1 cellular context compared by ENCODE assay signal in the genomic region with DNA sequence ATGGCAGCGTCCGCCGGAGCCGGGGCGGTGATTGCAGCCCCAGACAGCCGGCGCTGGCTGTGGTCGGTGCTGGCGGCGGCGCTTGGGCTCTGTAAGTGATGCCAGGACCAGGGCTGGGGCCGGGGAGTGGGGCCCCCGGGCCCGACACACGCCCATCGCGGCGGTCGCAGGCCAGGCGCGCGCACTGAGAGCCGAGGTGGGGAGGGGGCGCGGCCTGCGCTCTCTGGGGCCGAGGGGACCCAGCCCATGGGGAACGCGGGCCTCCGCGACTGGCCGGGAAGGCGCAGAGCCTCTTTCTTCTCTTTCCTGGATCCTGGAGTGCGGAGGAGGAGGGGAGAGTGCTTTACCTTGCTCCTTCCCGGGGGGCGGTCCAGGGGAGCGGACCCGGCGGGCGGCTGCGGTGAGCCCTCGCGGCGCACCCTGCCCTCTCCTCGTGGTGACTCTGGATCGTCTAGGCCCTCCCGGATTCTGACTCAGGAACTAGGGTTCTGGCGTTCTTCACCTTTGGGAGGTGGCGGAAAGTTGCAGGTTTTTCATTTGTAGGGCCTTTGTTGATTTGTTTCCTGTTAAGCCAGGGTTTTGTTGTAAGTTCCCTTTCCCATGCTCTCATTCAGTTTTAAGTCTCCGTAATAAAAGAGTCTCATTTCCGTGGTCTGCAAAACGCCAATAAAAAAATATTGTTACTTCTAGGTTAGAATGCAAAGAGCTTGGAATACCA.
TF ChIP-seq lines count a peak whose summit lies in the region.

No MANE protein-coding gene starts in this region.

TF ChIP-seq in HEK293, 187 proteins besides CTCF, POLR2A, EP300 and RAD21 (continued from another document and continues in another):
- TF ChIP-seq, protein P1, sequence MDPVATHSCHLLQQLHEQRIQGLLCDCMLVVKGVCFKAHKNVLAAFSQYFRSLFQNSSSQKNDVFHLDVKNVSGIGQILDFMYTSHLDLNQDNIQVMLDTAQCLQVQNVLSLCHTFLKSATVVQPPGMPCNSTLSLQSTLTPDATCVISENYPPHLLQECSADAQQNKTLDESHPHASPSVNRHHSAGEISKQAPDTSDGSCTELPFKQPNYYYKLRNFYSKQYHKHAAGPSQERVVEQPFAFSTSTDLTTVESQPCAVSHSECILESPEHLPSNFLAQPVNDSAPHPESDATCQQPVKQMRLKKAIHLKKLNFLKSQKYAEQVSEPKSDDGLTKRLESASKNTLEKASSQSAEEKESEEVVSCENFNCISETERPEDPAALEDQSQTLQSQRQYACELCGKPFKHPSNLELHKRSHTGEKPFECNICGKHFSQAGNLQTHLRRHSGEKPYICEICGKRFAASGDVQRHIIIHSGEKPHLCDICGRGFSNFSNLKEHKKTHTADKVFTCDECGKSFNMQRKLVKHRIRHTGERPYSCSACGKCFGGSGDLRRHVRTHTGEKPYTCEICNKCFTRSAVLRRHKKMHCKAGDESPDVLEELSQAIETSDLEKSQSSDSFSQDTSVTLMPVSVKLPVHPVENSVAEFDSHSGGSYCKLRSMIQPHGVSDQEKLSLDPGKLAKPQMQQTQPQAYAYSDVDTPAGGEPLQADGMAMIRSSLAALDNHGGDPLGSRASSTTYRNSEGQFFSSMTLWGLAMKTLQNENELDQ (tag by site-specific recombination; IDR thresholded peaks at IDR 0.05; ENCODE audit: low read depth) = no peak
- TF ChIP-seq ZNF221 (tag by site-specific recombination; IDR thresholded peaks at IDR 0.05; ENCODE audit: borderline replicate concordance) (no peak), ZNF560 (tag by site-specific recombination; IDR thresholded peaks at IDR 0.05; ENCODE audit: borderline replicate concordance) (no peak), ZNF132 (tag by site-specific recombination; IDR thresholded peaks at IDR 0.05; ENCODE audit: borderline replicate concordance) (no peak), ZSCAN5A (tag by site-specific recombination; IDR thresholded peaks at IDR 0.05) (no peak; the same call in 1 of the 2 replicates), ZNF302 (tag by site-specific recombination; IDR thresholded peaks at IDR 0.05; ENCODE audit: low read depth) (no peak), GLI2 (tag by site-specific recombination; IDR thresholded peaks at IDR 0.05; ENCODE audit: borderline replicate concordance, low read depth) (no peak), ZNF621 (tag by site-specific recombination; IDR thresholded peaks at IDR 0.05) (no peak), ZNF449 (tag by site-specific recombination; IDR thresholded peaks at IDR 0.05) (no peak), ZBTB17 (tag by site-specific recombination; IDR thresholded peaks at IDR 0.05) (no peak), ZNF146 (tag by site-specific recombination; IDR thresholded peaks at IDR 0.05) (no peak), GFI1B (tag by site-specific recombination; IDR thresholded peaks at IDR 0.05) (no peak), YY2 (tag by site-specific recombination; IDR thresholded peaks at IDR 0.05) (no peak), ZNF174 (tag by site-specific recombination; IDR thresholded peaks at IDR 0.05) (no peak), ZNF169 (tag by site-specific recombination; IDR thresholded peaks at IDR 0.05) (no peak), ZNF830 (tag by site-specific recombination; IDR thresholded peaks at IDR 0.05; ENCODE audit: low read depth) (no peak), ZNF555 (tag by site-specific recombination; conservative IDR thresholded peaks at IDR 0.05) (no peak), ZNF707 (tag by site-specific recombination; IDR thresholded peaks at IDR 0.05) (no peak), ZBTB26 (tag by site-specific recombination; optimal IDR thresholded peaks at IDR 0.05) (peak; percentile 88), ELK4 (IDR thresholded peaks at IDR 0.05; ENCODE audit: borderline replicate concordance, low read depth, low read length) (no peak), BCL11A (tag by site-specific recombination; IDR thresholded peaks at IDR 0.05; ENCODE audit: low read depth) (no peak), SP3 (tag by site-specific recombination; IDR thresholded peaks at IDR 0.05) (no peak; the same call in 1 of the 2 replicates), ZNF501 (tag by site-specific recombination; IDR thresholded peaks at IDR 0.05) (no peak), KLF7 (tag by site-specific recombination; IDR thresholded peaks at IDR 0.05; ENCODE audit: borderline replicate concordance) (no peak), ZNF157 (tag by site-specific recombination; IDR thresholded peaks at IDR 0.05) (no peak), ZBTB10 (tag by site-specific recombination; IDR thresholded peaks at IDR 0.05) (0 out of 2 replicates have a peak, but pooled peaks have one; percentile 16), ZNF311 (tag by site-specific recombination; IDR thresholded peaks at IDR 0.05; ENCODE audit: borderline replicate concordance) (no peak), RBAK (tag by site-specific recombination; IDR thresholded peaks at IDR 0.05) (no peak), GLIS2 (tag by site-specific recombination; IDR thresholded peaks at IDR 0.05) (peak; percentile 82), OVOL3 (tag by site-specific recombination; IDR thresholded peaks at IDR 0.05) (no peak), MZF1 (tag by site-specific recombination; IDR thresholded peaks at IDR 0.05; ENCODE audit: borderline replicate concordance) (no peak), HOXD13 (CRISPR knock-in tag; IDR thresholded peaks at IDR 0.05; ENCODE audit: borderline replicate concordance) (no peak)
- TF ChIP-seq, protein P2, sequence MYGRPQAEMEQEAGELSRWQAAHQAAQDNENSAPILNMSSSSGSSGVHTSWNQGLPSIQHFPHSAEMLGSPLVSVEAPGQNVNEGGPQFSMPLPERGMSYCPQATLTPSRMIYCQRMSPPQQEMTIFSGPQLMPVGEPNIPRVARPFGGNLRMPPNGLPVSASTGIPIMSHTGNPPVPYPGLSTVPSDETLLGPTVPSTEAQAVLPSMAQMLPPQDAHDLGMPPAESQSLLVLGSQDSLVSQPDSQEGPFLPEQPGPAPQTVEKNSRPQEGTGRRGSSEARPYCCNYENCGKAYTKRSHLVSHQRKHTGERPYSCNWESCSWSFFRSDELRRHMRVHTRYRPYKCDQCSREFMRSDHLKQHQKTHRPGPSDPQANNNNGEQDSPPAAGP (tag by site-specific recombination; IDR thresholded peaks at IDR 0.05) = no peak
- TF ChIP-seq, protein P3, sequence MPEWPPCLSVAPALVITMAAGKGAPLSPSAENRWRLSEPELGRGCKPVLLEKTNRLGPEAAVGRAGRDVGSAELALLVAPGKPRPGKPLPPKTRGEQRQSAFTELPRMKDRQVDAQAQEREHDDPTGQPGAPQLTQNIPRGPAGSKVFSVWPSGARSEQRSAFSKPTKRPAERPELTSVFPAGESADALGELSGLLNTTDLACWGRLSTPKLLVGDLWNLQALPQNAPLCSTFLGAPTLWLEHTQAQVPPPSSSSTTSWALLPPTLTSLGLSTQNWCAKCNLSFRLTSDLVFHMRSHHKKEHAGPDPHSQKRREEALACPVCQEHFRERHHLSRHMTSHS (tag by site-specific recombination; IDR thresholded peaks at IDR 0.05) = no peak
- TF ChIP-seq, protein P4, sequence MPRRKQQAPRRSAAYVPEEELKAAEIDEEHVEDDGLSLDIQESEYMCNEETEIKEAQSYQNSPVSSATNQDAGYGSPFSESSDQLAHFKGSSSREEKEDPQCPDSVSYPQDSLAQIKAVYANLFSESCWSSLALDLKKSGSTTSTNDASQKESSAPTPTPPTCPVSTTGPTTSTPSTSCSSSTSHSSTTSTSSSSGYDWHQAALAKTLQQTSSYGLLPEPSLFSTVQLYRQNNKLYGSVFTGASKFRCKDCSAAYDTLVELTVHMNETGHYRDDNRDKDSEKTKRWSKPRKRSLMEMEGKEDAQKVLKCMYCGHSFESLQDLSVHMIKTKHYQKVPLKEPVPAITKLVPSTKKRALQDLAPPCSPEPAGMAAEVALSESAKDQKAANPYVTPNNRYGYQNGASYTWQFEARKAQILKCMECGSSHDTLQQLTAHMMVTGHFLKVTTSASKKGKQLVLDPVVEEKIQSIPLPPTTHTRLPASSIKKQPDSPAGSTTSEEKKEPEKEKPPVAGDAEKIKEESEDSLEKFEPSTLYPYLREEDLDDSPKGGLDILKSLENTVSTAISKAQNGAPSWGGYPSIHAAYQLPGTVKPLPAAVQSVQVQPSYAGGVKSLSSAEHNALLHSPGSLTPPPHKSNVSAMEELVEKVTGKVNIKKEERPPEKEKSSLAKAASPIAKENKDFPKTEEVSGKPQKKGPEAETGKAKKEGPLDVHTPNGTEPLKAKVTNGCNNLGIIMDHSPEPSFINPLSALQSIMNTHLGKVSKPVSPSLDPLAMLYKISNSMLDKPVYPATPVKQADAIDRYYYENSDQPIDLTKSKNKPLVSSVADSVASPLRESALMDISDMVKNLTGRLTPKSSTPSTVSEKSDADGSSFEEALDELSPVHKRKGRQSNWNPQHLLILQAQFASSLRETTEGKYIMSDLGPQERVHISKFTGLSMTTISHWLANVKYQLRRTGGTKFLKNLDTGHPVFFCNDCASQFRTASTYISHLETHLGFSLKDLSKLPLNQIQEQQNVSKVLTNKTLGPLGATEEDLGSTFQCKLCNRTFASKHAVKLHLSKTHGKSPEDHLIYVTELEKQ (tag by site-specific recombination; IDR thresholded peaks at IDR 0.05; ENCODE audit: borderline replicate concordance) = no peak
- TF ChIP-seq, protein P5, sequence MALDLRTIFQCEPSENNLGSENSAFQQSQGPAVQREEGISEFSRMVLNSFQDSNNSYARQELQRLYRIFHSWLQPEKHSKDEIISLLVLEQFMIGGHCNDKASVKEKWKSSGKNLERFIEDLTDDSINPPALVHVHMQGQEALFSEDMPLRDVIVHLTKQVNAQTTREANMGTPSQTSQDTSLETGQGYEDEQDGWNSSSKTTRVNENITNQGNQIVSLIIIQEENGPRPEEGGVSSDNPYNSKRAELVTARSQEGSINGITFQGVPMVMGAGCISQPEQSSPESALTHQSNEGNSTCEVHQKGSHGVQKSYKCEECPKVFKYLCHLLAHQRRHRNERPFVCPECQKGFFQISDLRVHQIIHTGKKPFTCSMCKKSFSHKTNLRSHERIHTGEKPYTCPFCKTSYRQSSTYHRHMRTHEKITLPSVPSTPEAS (tag by site-specific recombination; IDR thresholded peaks at IDR 0.05) = no peak
